8 cellular contexts compared by ENCODE assay signal in genomic region chr12:78007173-78007572, GRCh38.
"Had no signal": no experiment of that assay in that cellular context is flagged by ENCODE, and none has a peak within 500 bp of the region (broad histone marks: within the 10 kb centered on the region; RNA-seq: fewer than 3 reads in every experiment).

No MANE protein-coding gene starts in this region.

- H3K36me3 ChIP-seq: HAP-1 had no signal

- H3K9me3 ChIP-seq: HAP-1 had no signal

- H3K4me3 ChIP-seq: GM23248, HAP-1, K562 had no signal

- ATAC-seq: HCT116, HepG2, K562 had no signal

- DNase-seq: GM23248, H7, KG1 had no signal

- H3K9ac ChIP-seq: GM23248 had no signal

- H3K4me1 ChIP-seq: HAP-1 had no signal

- H2AFZ ChIP-seq: GM23248 had no signal

- FAIRE-seq: HepG2, K562 had no signal

- H3K27ac ChIP-seq: GM23248, HL-60 had no signal
